14 cellular contexts compared by ENCODE assay signal in genomic region chr2:49255325-49256023, GRCh38.
DNase-seq lines count a peak whose midpoint lies in the region; ATAC-seq and TF ChIP-seq lines count a peak whose summit lies in the region.
"Had no signal": no experiment of that assay in that cellular context is flagged by ENCODE, and none has a peak within 500 bp of the region (broad histone marks: within the 10 kb centered on the region; RNA-seq: fewer than 3 reads in every experiment).

No MANE protein-coding gene starts in this region.

- no peak overlapping the region for H3K4me2 ChIP-seq in KMS-11

- CTCF ChIA-PET in activated CD8-positive, alpha-beta T cell treated with anti-CD3 and anti-CD28 coated beads, Interleukin-2, amount 10 ng/mL, durations not matched to agents 7 days and 5 days (lab: Charles Lee) = no interaction called here

- POLR2A ChIA-PET in activated CD8-positive, alpha-beta T cell treated with anti-CD3 and anti-CD28 coated beads, Interleukin-2, amount 10 ng/mL, durations not matched to agents 7 days and 5 days (lab: Charles Lee) = no interaction called here

- H3K36me3 Mint-ChIP-seq in activated CD8-positive, alpha-beta T cell treated with anti-CD3 and anti-CD28 coated beads, Interleukin-2, amount 10 ng/mL, durations not matched to agents 7 days and 5 days (ENCODE audit: low read depth) = no peaks in the 10 kb centered on the region
- H3K36me3 Mint-ChIP-seq: activated naive CD8-positive, alpha-beta T cell; natural killer cell had no signal

- no peaks in the 10 kb centered on the region for H3K4me1 Mint-ChIP-seq in activated CD8-positive, alpha-beta T cell treated with anti-CD3 and anti-CD28 coated beads, Interleukin-2, amount 10 ng/mL, durations not matched to agents 7 days and 5 days (ENCODE audit: low read depth)
- H3K4me1 Mint-ChIP-seq: activated CD4-positive, alpha-beta T cell treated with anti-CD3 and anti-CD28 coated beads, Interleukin-2, amount 10 ng/mL, durations not matched to agents 24 days and 14 days; natural killer cell had no signal

- TF ChIP-seq CTCF in KMS-11 (conservative IDR thresholded peaks at IDR 0.05; ENCODE audit: low read depth, low read length) (peak; percentile 37; the same call in 1 of the 2 replicates), fibroblast of the aortic adventitia (IDR thresholded peaks at IDR 0.05; ENCODE audit: insufficient read depth, low read length) (no peak), suprapubic skin (IDR thresholded peaks at IDR 0.05) (no peak)

- H4K20me1 ChIP-seq in KMS-11 (ENCODE audit: insufficient read depth) = no peaks in the 10 kb centered on the region

- H3K27me3 Mint-ChIP-seq in activated CD8-positive, alpha-beta T cell treated with anti-CD3 and anti-CD28 coated beads, Interleukin-2, amount 10 ng/mL, durations not matched to agents 7 days and 5 days (ENCODE audit: low read depth) = no peaks in the 10 kb centered on the region
- H3K27me3 Mint-ChIP-seq: activated CD4-positive, alpha-beta T cell treated with anti-CD3 and anti-CD28 coated beads, Interleukin-2, amount 10 ng/mL, durations not matched to agents 24 days and 14 days; activated naive CD8-positive, alpha-beta T cell had no signal

- TF ChIP-seq EP300 in suprapubic skin (IDR thresholded peaks at IDR 0.05) = no peak

- H3K27ac ChIP-seq in KMS-11 (no peak overlapping the region), suprapubic skin (no peak overlapping the region)
- H3K27ac ChIP-seq: SJCRH30, thoracic aorta had no signal

- no peak overlapping the region for H3K27ac Mint-ChIP-seq in activated CD8-positive, alpha-beta T cell treated with anti-CD3 and anti-CD28 coated beads, Interleukin-2, amount 10 ng/mL, durations not matched to agents 7 days and 5 days
- H3K27ac Mint-ChIP-seq: activated CD4-positive, alpha-beta T cell treated with anti-CD3 and anti-CD28 coated beads, Interleukin-2, amount 10 ng/mL, durations not matched to agents 24 days and 14 days; activated naive CD8-positive, alpha-beta T cell; natural killer cell had no signal

- H3K4me3 ChIP-seq in KMS-11 (IDR thresholded peaks at IDR 0.05; ENCODE audit: insufficient read depth, low read depth, low read length) (no peak overlapping the region), fibroblast of the aortic adventitia (ENCODE audit: low read depth, low read length) (no peak overlapping the region), suprapubic skin (no peak overlapping the region)
- H3K4me3 ChIP-seq: SJCRH30, thoracic aorta had no signal

- H3K9ac ChIP-seq in KMS-11 = no peak overlapping the region

- no peaks in the 10 kb centered on the region for H3K36me3 ChIP-seq in KMS-11 (ENCODE audit: insufficient read depth)
- H3K36me3 ChIP-seq in suprapubic skin = no peaks in the 10 kb centered on the region
- H3K36me3 ChIP-seq: SJCRH30, thoracic aorta had no signal

- WGBS in suprapubic skin = 36% methylated on average over 3 of the region's 3 CpGs

- no peak overlapping the region for H2AFZ ChIP-seq in KMS-11 (ENCODE audit: low read depth)

- peak; percentile 28 for DNase-seq in Ammon's horn (ENCODE audit: low spot score)
- peak; percentile 62 for DNase-seq in NCI-H748 treated with DMSO at 0.1 percent for 48 hours (lab: John Stamatoyannopoulos, UW)
- peak; percentile 4 for DNase-seq in fibroblast of the aortic adventitia (ENCODE audit: low read depth)
- no peak for DNase-seq in suprapubic skin (ENCODE audit: low spot score in 2 of 2)
- no peak for DNase-seq in activated CD8-positive, alpha-beta T cell treated with anti-CD3 and anti-CD28 coated beads, Interleukin-2, amount 10 ng/mL, durations not matched to agents 7 days and 5 days
- DNase-seq: activated CD4-positive, alpha-beta T cell treated with anti-CD3 and anti-CD28 coated beads, Interleukin-2, amount 10 ng/mL, durations not matched to agents 24 days and 14 days; natural killer cell; SJCRH30; stimulated activated CD4-positive, alpha-beta T cell treated with anti-CD3 and anti-CD28 coated beads, Interleukin-4, amount 100 ng/mL, for 4 hours had no signal

- ATAC-seq in GM18870 (IDR thresholded peaks at IDR 0.05; ENCODE audit: unreplicated experiment) (no peak), GM19035 (IDR thresholded peaks at IDR 0.05; ENCODE audit: unreplicated experiment) (no peak)
- ATAC-seq in activated CD8-positive, alpha-beta T cell treated with anti-CD3 and anti-CD28 coated beads, Interleukin-2, amount 10 ng/mL, durations not matched to agents 7 days and 5 days = no peak
- ATAC-seq: natural killer cell had no signal

- H3K4me3 Mint-ChIP-seq in activated CD8-positive, alpha-beta T cell treated with anti-CD3 and anti-CD28 coated beads, Interleukin-2, amount 10 ng/mL, durations not matched to agents 7 days and 5 days = no peak overlapping the region
- H3K4me3 Mint-ChIP-seq: activated CD4-positive, alpha-beta T cell treated with anti-CD3 and anti-CD28 coated beads, Interleukin-2, amount 10 ng/mL, durations not matched to agents 24 days and 14 days; activated naive CD8-positive, alpha-beta T cell; natural killer cell had no signal

- H3K9me3 ChIP-seq in suprapubic skin = no peaks in the 10 kb centered on the region
- H3K9me3 ChIP-seq: SJCRH30, thoracic aorta had no signal

- no peaks in the 10 kb centered on the region for H3K9me3 Mint-ChIP-seq in activated CD8-positive, alpha-beta T cell treated with anti-CD3 and anti-CD28 coated beads, Interleukin-2, amount 10 ng/mL, durations not matched to agents 7 days and 5 days (ENCODE audit: insufficient read depth)
- H3K9me3 Mint-ChIP-seq: activated CD4-positive, alpha-beta T cell treated with anti-CD3 and anti-CD28 coated beads, Interleukin-2, amount 10 ng/mL, durations not matched to agents 24 days and 14 days had no signal

- H3K27me3 ChIP-seq in KMS-11 (ENCODE audit: insufficient read depth, low read depth) (no peaks in the 10 kb centered on the region), suprapubic skin (no peaks in the 10 kb centered on the region)
- H3K27me3 ChIP-seq: SJCRH30 had no signal

- H3K79me2 ChIP-seq in KMS-11 (ENCODE audit: insufficient read depth, low read depth) = no peaks in the 10 kb centered on the region

- TF ChIP-seq POLR2A in suprapubic skin (IDR thresholded peaks at IDR 0.05) = no peak

- H3K4me1 ChIP-seq in KMS-11 (ENCODE audit: low read depth, poor library complexity, severe bottlenecking) (no peaks in the 10 kb centered on the region), suprapubic skin (no peaks in the 10 kb centered on the region)
- H3K4me1 ChIP-seq: SJCRH30 had no signal

Comparison
In these comparisons a context has a peak if more than half of its experiments do, and no peak if none do; other contexts are left out.
1. DNase-seq: peak in Ammon's horn (single experiment), NCI-H748 treated with DMSO at 0.1 percent for 48 hours (single experiment) and fibroblast of the aortic adventitia (single experiment); none in suprapubic skin (0 of 2) and activated CD8-positive, alpha-beta T cell treated with anti-CD3 and anti-CD28 coated beads, Interleukin-2, amount 10 ng/mL, durations not matched to agents 7 days and 5 days (single experiment).